Comparison of ENCODE assay signal across 1 cellular context in genomic region chr12:69553626-69554248, GRCh38.
TF ChIP-seq lines count a peak whose summit lies in the region.

No MANE protein-coding gene starts in this region.

TF ChIP-seq in HepG2, 621 proteins besides CTCF, POLR2A, EP300 and RAD21 (continued from another document):
- TF ChIP-seq JARID2 (CRISPR knock-in tag; IDR thresholded peaks at IDR 0.05; ENCODE audit: insufficient replicate concordance) (no peak), CBFB (CRISPR knock-in tag; IDR thresholded peaks at IDR 0.05) (no peak), PAX8 (CRISPR knock-in tag; IDR thresholded peaks at IDR 0.05; ENCODE audit: borderline replicate concordance) (no peak), ASH2L (IDR thresholded peaks at IDR 0.05; ENCODE audit: insufficient read length, low read depth, low read length) (no peak), ZNF737 (CRISPR knock-in tag; IDR thresholded peaks at IDR 0.05; ENCODE audit: borderline replicate concordance) (no peak), NFYB (CRISPR knock-in tag; IDR thresholded peaks at IDR 0.05) (no peak), ELK4 (CRISPR knock-in tag; IDR thresholded peaks at IDR 0.05; ENCODE audit: borderline replicate concordance) (no peak), RARA (CRISPR knock-in tag; IDR thresholded peaks at IDR 0.05) (no peak), THRA (CRISPR knock-in tag; IDR thresholded peaks at IDR 0.05; ENCODE audit: borderline replicate concordance) (no peak), HHEX (CRISPR knock-in tag; IDR thresholded peaks at IDR 0.05) (no peak), GTF2F1 (IDR thresholded peaks at IDR 0.05; ENCODE audit: low read length) (no peak), ZNF34 (CRISPR knock-in tag; IDR thresholded peaks at IDR 0.05; ENCODE audit: borderline replicate concordance) (no peak), IKZF5 (CRISPR knock-in tag; IDR thresholded peaks at IDR 0.05) (no peak), HCFC1 (IDR thresholded peaks at IDR 0.05; ENCODE audit: low read depth, low read length) (no peak), MTERF4 (CRISPR knock-in tag; IDR thresholded peaks at IDR 0.05) (no peak), TFE3 (CRISPR knock-in tag; IDR thresholded peaks at IDR 0.05) (no peak), MLLT10 (CRISPR knock-in tag; IDR thresholded peaks at IDR 0.05) (no peak)
